ENCODE assay signal across 27 cellular contexts in the genomic region with DNA sequence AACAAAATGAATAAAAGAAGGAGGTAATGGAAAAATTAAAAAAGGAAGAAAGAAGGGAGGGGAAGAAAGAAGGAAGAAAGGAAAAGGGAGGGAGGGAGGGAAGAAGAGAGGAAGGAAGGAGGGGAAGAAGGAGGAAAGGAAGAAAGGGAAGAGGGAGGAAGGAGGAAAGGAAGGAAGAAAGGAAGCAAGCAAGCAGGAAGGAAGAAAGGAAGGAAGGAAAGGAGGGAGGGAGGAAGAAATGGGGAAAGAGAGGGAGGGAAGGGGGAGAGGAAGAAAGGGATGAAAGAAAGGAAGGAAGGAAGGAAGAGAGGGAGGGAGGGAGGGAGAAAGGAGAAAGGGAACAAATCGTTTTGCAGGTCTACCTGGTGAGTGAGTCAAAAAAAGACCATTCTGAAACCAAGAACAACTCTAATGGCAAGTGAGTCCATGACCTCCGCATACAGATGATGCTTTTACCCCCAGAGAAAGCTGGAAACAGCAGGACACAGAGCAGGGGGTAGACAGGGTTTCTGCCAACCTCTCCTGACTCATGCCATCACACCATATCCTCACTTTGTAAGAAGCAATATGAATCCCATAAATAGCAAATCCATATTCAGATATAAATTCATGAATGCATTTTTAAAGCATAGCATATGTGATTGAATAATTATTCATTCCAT.
"Had no signal": no experiment of that assay in that cellular context is flagged by ENCODE, and none has a peak within 500 bp of the region (broad histone marks: within the 10 kb centered on the region; RNA-seq: fewer than 3 reads in every experiment).

No MANE protein-coding gene starts in this region.

- FAIRE-seq: astrocyte, bronchial epithelial cell had no signal

- H3K4me1 ChIP-seq: foreskin keratinocyte, gastrocnemius medialis, heart right ventricle had no signal

- ATAC-seq: activated CD4-positive, alpha-beta T cell treated with anti-CD3 and anti-CD28 coated beads for 36 hours; activated T-cell treated with anti-CD3 and anti-CD28 coated beads, Interleukin-2, amount 50 U/mL, for 72 hours; esophagus mucosa; foreskin keratinocyte; gastrocnemius medialis; heart right ventricle had no signal

- H3K27ac ChIP-seq: brain microvascular endothelial cell, coronary artery, dorsolateral prefrontal cortex, foreskin keratinocyte, gastrocnemius medialis, heart right ventricle, hepatocyte, WERI-Rb-1 had no signal

- H2AFZ ChIP-seq: hepatocyte had no signal

- H3K27me3 ChIP-seq: brain microvascular endothelial cell, foreskin keratinocyte, gastrocnemius medialis, hepatocyte had no signal

- H3K9me3 ChIP-seq: gastrocnemius medialis had no signal

- H3K4me3 ChIP-seq: coronary artery, dorsolateral prefrontal cortex, gastrocnemius medialis, heart right ventricle, hepatocyte had no signal

- DNase-seq: activated B cell treated with CpG ODN at 0.5 μM for 24 hours; activated CD4-positive, alpha-beta memory T cell treated with anti-CD3 and anti-CD28 coated beads, Interleukin-2, amount 10 ng/mL, durations not matched to agents 7 days and 5 days; activated CD4-positive, alpha-beta T cell treated with anti-CD3 and anti-CD28 coated beads for 36 hours; activated CD4-positive, alpha-beta T cell treated with anti-CD3 and anti-CD28 coated beads, Interleukin-2, amount 10 ng/mL, durations not matched to agents 7 days and 5 days; activated CD4-positive, alpha-beta T cell treated with anti-CD3 and anti-CD28 coated beads, Interleukin-2, amount 50 U/mL, for 4 hours; activated CD4-positive, CD25-positive, alpha-beta regulatory T cell treated with anti-CD3 and anti-CD28 coated beads, Interleukin-2, amount 50 U/mL, for 72 hours; activated CD8-positive, alpha-beta memory T cell treated with anti-CD3 and anti-CD28 coated beads, Interleukin-2, amount 50 U/mL, for 48 hours; activated gamma-delta T cell; activated naive CD4-positive, alpha-beta T cell; activated naive CD4-positive, alpha-beta T cell treated with anti-CD3 and anti-CD28 coated beads, Interleukin-2, amount 10 ng/mL, durations not matched to agents 7 days and 5 days; activated T-cell treated with anti-CD3 and anti-CD28 coated beads for 4 hours; activated T-cell treated with anti-CD3 and anti-CD28 coated beads, Interleukin-2, amount 50 U/mL, for 24 hours; activated T-cell treated with anti-CD3 and anti-CD28 coated beads, Interleukin-2, amount 50 U/mL, for 72 hours; amniotic stem cell; brain microvascular endothelial cell; dorsolateral prefrontal cortex; effector memory CD4-positive, alpha-beta T cell; foreskin keratinocyte; heart right ventricle; T-helper 9 cell had no signal

- H3K4me2 ChIP-seq: hepatocyte had no signal

- H3K79me2 ChIP-seq: hepatocyte had no signal

- H3K36me3 ChIP-seq: brain microvascular endothelial cell, gastrocnemius medialis, heart right ventricle, WERI-Rb-1 had no signal
